19 cellular contexts compared by ENCODE assay signal in the genomic region with DNA sequence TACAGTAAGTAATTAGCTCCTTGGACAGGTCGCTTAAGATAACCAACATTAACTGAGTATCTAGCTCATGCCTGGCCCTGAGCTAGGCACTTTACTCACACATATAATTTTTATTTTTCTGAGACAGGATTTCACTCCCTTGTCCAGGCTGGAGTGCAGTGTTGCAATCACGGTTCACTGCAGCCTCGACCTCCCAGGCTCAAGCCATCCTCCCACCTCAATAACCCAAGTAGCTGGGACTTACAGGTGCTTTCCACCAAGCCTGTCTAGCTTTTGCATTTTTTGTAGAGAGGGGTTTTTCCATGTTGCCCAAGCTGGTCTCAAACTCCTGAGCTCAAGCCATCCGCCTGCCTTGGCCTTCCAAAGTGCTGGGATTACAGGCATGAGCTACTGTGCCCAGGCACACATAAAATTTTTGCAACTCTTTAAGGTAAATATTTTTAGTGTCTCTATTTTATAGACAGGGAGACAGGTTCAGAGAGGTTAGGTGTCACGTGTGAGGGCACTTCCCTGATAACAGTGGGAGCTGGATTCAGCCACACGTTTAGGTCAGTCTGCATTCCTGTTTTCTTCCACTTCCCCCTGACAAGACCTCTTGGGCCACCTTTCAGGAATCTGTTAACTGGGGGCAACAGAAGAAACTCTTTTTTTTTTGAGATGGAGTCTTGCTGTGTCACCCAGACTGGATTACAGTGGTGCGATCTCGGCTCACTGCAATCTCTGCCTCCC. TPM values are rescaled to one million over a fixed set of nuclear protein-coding genes. Genes with fewer than 3 reads are reported as not detected.
DNase-seq lines count a peak whose midpoint lies in the region; ATAC-seq, FAIRE-seq and TF ChIP-seq lines count a peak whose summit lies in the region.
"Had no signal": no experiment of that assay in that cellular context is flagged by ENCODE, and none has a peak within 500 bp of the region (broad histone marks: within the 10 kb centered on the region; RNA-seq: fewer than 3 reads in every experiment).

No MANE protein-coding gene starts in this region.

- peak overlapping the region; percentile 89 for H3K27ac Mint-ChIP-seq in neural progenitor cell
- H3K27ac Mint-ChIP-seq: activated naive CD8-positive, alpha-beta T cell treated with anti-CD3 and anti-CD28 coated beads, Interleukin-2, amount 10 ng/mL, durations not matched to agents 7 days and 5 days; activated T-helper 17 cell treated with anti-CD3 and anti-CD28 coated beads, Interleukin-2, amount 50 U/mL, for 72 hours had no signal

- H3K27me3 Mint-ChIP-seq in neural progenitor cell (ENCODE audit: insufficient read depth, low read depth) = peaks cover 5% of the 10 kb centered on the region
- H3K27me3 Mint-ChIP-seq: activated T-helper 17 cell treated with anti-CD3 and anti-CD28 coated beads, Interleukin-2, amount 50 U/mL, for 72 hours had no signal

- peak overlapping the region; percentile 15 for H3K4me2 ChIP-seq in neural progenitor cell

- FAIRE-seq in GM18507 (lab: Jason Lieb, UNC) = peak; percentile 33
- FAIRE-seq: HTR-8/SVneo had no signal

- no peak for ATAC-seq in GM21717 (IDR thresholded peaks at IDR 0.05; ENCODE audit: unreplicated experiment)
- ATAC-seq in HG03354 (IDR thresholded peaks at IDR 0.05; ENCODE audit: poor library complexity, severe bottlenecking, unreplicated experiment) = no peak
- ATAC-seq: activated T-helper 17 cell treated with anti-CD3 and anti-CD28 coated beads, Interleukin-2, amount 50 U/mL, for 72 hours; body of pancreas; left lobe of liver had no signal

- no peaks in the 10 kb centered on the region for H4K20me1 ChIP-seq in neural progenitor cell (ENCODE audit: low read depth)

- DNase-seq in GM18507 (ENCODE audit: extremely low spot score, insufficient read length, low read depth) = no peak
- DNase-seq in dermis microvascular lymphatic vessel endothelial cell (ENCODE audit: low read depth in 2 of 2) = peak; percentile 54 to 90
- no peak for DNase-seq in neural progenitor cell (ENCODE audit: low spot score)
- no peak for DNase-seq in NCI-H128 (lab: John Stamatoyannopoulos, UW; ENCODE audit: unreplicated experiment)
- DNase-seq in NCI-H146 (lab: John Stamatoyannopoulos, UW) = no peak
- DNase-seq: activated CD4-positive, alpha-beta T cell treated with anti-CD3 and anti-CD28 coated beads for 4 hours; activated naive CD8-positive, alpha-beta T cell treated with anti-CD3 and anti-CD28 coated beads, Interleukin-2, amount 10 ng/mL, durations not matched to agents 7 days and 5 days; body of pancreas; GOT3; NCI-H1417 treated with DMSO at 0.1 percent for 48 hours; NCI-H510A treated with DMSO at 0.1 percent for 48 hours had no signal

- no peak overlapping the region for H3K4me3 ChIP-seq in HUES64 (ENCODE audit: low read length)
- H3K4me3 ChIP-seq in neural progenitor cell = no peak overlapping the region
- H3K4me3 ChIP-seq: body of pancreas had no signal

- H3K4me1 Mint-ChIP-seq in neural progenitor cell = peaks cover 42% of the 10 kb centered on the region

- H3K27me3 ChIP-seq in HUES64 (ENCODE audit: insufficient read depth, low read length) (no peaks in the 10 kb centered on the region), neural progenitor cell (no peaks in the 10 kb centered on the region)
- H3K27me3 ChIP-seq: body of pancreas had no signal

- H3K27ac ChIP-seq in HUES64 (ENCODE audit: low read depth, low read length) (peak overlapping the region; percentile 13; the same call in 1 of the 2 replicates), neural progenitor cell (peak overlapping the region; percentile 6)
- H3K27ac ChIP-seq: body of pancreas had no signal

- H3K9ac ChIP-seq in HUES64 (ENCODE audit: low read depth, low read length) (no peak overlapping the region; the same call in 1 of the 2 replicates), neural progenitor cell (no peak overlapping the region)

- WGBS in HUES64 = 79% methylated on average over 8 of the region's 8 CpGs

- H3K4me1 ChIP-seq in HUES64 (ENCODE audit: insufficient read depth, low read length) (peaks cover 17% of the 10 kb centered on the region), neural progenitor cell (peaks cover 19% of the 10 kb centered on the region)

- peak overlapping the region; percentile 78 for H2AFZ ChIP-seq in neural progenitor cell (replicated peaks)

- H3K9me3 ChIP-seq in HUES64 (ENCODE audit: insufficient read depth, low read depth, low read length) = no peaks in the 10 kb centered on the region
- no peaks in the 10 kb centered on the region for H3K9me3 ChIP-seq in neural progenitor cell (ENCODE audit: low read depth)
- H3K9me3 ChIP-seq: body of pancreas had no signal

- H3F3A ChIP-seq in neural progenitor cell (ENCODE audit: low read depth) = no peaks in the 10 kb centered on the region

- no peak overlapping the region for H3K4me3 Mint-ChIP-seq in neural progenitor cell
- H3K4me3 Mint-ChIP-seq: activated naive CD8-positive, alpha-beta T cell treated with anti-CD3 and anti-CD28 coated beads, Interleukin-2, amount 10 ng/mL, durations not matched to agents 7 days and 5 days; activated T-helper 17 cell treated with anti-CD3 and anti-CD28 coated beads, Interleukin-2, amount 50 U/mL, for 72 hours had no signal

- no peaks in the 10 kb centered on the region for H3K36me3 Mint-ChIP-seq in neural progenitor cell

- no peaks in the 10 kb centered on the region for H3K79me2 ChIP-seq in neural progenitor cell (ENCODE audit: low read depth)

- H3K9me3 Mint-ChIP-seq in neural progenitor cell = no peaks in the 10 kb centered on the region
- H3K9me3 Mint-ChIP-seq: activated naive CD8-positive, alpha-beta T cell treated with anti-CD3 and anti-CD28 coated beads, Interleukin-2, amount 10 ng/mL, durations not matched to agents 7 days and 5 days; activated T-helper 17 cell treated with anti-CD3 and anti-CD28 coated beads, Interleukin-2, amount 50 U/mL, for 72 hours had no signal

- TF ChIP-seq CTCF in neural progenitor cell (IDR thresholded peaks at IDR 0.05) = no peak

- H3K36me3 ChIP-seq in HUES64 (ENCODE audit: insufficient read depth, low read length) (no peaks in the 10 kb centered on the region), neural progenitor cell (no peaks in the 10 kb centered on the region)

RNA-seq across cellular contexts. Expression of a gene that starts 18.2 kb away (rescaled TPM):
- polyA plus RNA-seq in HUES64 (2013, experiment 1 of 2) = 1.6 TPM
- 2.0 TPM for polyA plus RNA-seq in HUES64 (2013, experiment 2 of 2)
- total RNA-seq in dermis microvascular lymphatic vessel endothelial cell (12.1 and 15.5 TPM in 2 replicates), neural progenitor cell (ENCODE audit: low replicate concordance) (2.4 and 3.4 TPM in 2 replicates)

RNA-seq across cellular contexts. Expression of a gene that starts 25.3 kb away (rescaled TPM):
- polyA plus RNA-seq in HUES64 (2013, experiment 1 of 2) = 60.7 TPM
- polyA plus RNA-seq in HUES64 (2013, experiment 2 of 2) = 69.3 TPM
- total RNA-seq in dermis microvascular lymphatic vessel endothelial cell (63.2 and 65.4 TPM in 2 replicates), neural progenitor cell (ENCODE audit: low replicate concordance) (79.8 and 84.3 TPM in 2 replicates)

RNA-seq across cellular contexts. Expression of a gene that starts 31.8 kb away (rescaled TPM):
- not detected for polyA plus RNA-seq in HUES64 (2013, experiment 1 of 2)
- not detected for polyA plus RNA-seq in HUES64 (2013, experiment 2 of 2)
- not detected in 2 replicates for total RNA-seq in dermis microvascular lymphatic vessel endothelial cell
- total RNA-seq in neural progenitor cell (ENCODE audit: low replicate concordance) = not detected in 2 replicates
- total RNA-seq: body of pancreas, Daoy, fibroblast of lung had no signal
- polyA plus RNA-seq: fibroblast of lung had no signal

Comparison
In these comparisons a context has a peak if more than half of its experiments do, and no peak if none do; other contexts are left out.
1. DNase-seq: peak in dermis microvascular lymphatic vessel endothelial cell (2 of 2); none in GM18507 (single experiment), neural progenitor cell (single experiment), NCI-H128 (single experiment) and NCI-H146 (single experiment).